In genomic region chr6:70151616-70152015, GRCh38 we compare ENCODE assay signal across 28 cellular contexts.
DNase-seq lines count a peak whose midpoint lies in the region; ATAC-seq and TF ChIP-seq lines count a peak whose summit lies in the region.
"Had no signal": no experiment of that assay in that cellular context is flagged by ENCODE, and none has a peak within 500 bp of the region (broad histone marks: within the 10 kb centered on the region; RNA-seq: fewer than 3 reads in every experiment).

No MANE protein-coding gene starts in this region.

- H2AFZ ChIP-seq in GM23248 (no peak overlapping the region), osteoblast (ENCODE audit: low read length) (no peak overlapping the region)
- H2AFZ ChIP-seq: GM23338, PC-9 had no signal

- H3K27me3 ChIP-seq in GM23248 (replicated peaks; ENCODE audit: insufficient read depth): peaks cover 13% of the 10 kb centered on the region; the same call in 1 of the 2 replicates
- H3K27me3 ChIP-seq in ascending aorta: no peaks in the 10 kb centered on the region
- H3K27me3 ChIP-seq in osteoblast (ENCODE audit: insufficient read depth, low read length): no peaks in the 10 kb centered on the region
- H3K27me3 ChIP-seq: colonic mucosa, sigmoid colon, upper lobe of left lung had no signal

- DNase-seq in GM23248 (peak; percentile 38), NCI-H82 (lab: John Stamatoyannopoulos, UW) (peak; percentile 79), astrocyte of the spinal cord (ENCODE audit: low read depth, low spot score) (peak; percentile 5), myocyte (ENCODE audit: low read depth) (peak; percentile 93), ascending aorta (ENCODE audit: low spot score in 2 of 2) (no peak), COLO668 (lab: John Stamatoyannopoulos, UW; ENCODE audit: unreplicated experiment) (no peak), osteoblast (ENCODE audit: insufficient read length, low spot score, missing footprints) (no peak)
- DNase-seq: activated CD4-positive, alpha-beta T cell treated with anti-CD3 and anti-CD28 coated beads for 36 hours; activated T-cell treated with anti-CD3 and anti-CD28 coated beads for 4 hours; CD8-positive, alpha-beta memory T cell; colonic mucosa; DMS79; effector CD8-positive, alpha-beta T cell; GF-D8; islet precursor cell; midbrain; natural killer cell; NCI-H1092 treated with DMSO at 0.1 percent for 48 hours; NCI-H1694 treated with DMSO at 0.1 percent for 48 hours; nucleus accumbens; PC-9; sigmoid colon; upper lobe of left lung had no signal

- intact Hi-C loops in ascending aorta (cut with DNase I): no loop called here

- H3K4me3 ChIP-seq in GM23248: no peak overlapping the region
- no peak overlapping the region for H3K4me3 ChIP-seq in astrocyte of the spinal cord (ENCODE audit: low read depth, low read length)
- no peak overlapping the region for H3K4me3 ChIP-seq in ascending aorta
- no peak overlapping the region for H3K4me3 ChIP-seq in osteoblast (ENCODE audit: insufficient read depth, low read length)
- H3K4me3 ChIP-seq: colonic mucosa, GM23338, PC-9, sigmoid colon, upper lobe of left lung had no signal

- H3K79me2 ChIP-seq in GM23248 (ENCODE audit: insufficient read depth): no peaks in the 10 kb centered on the region
- H3K79me2 ChIP-seq in osteoblast (ENCODE audit: insufficient read depth, low read length): no peaks in the 10 kb centered on the region

- H3K4me2 ChIP-seq in GM23248 (ENCODE audit: unreplicated experiment) (no peak overlapping the region), osteoblast (ENCODE audit: insufficient read depth, low read length) (no peak overlapping the region)
- H3K4me2 ChIP-seq: GM23338, PC-9 had no signal

- WGBS in GM23248 (ENCODE audit: low coverage in 1 of 2, low lambda C conversion rate in 2 of 2, missing lambda C conversion rate in 2 of 2), 2 experiments: 46 to 47% methylated on average over 2 of the region's 2 CpGs

- no peak for ATAC-seq in HG03025 (IDR thresholded peaks at IDR 0.05; ENCODE audit: low FRiP score, unreplicated experiment)
- ATAC-seq: activated CD4-positive, alpha-beta T cell treated with anti-CD3 and anti-CD28 coated beads for 36 hours; activated naive CD4-positive, alpha-beta T cell treated with anti-CD3 and anti-CD28 coated beads, Interleukin-2, amount 50 U/mL, for 72 hours; GM23338; natural killer cell; Right ventricle myocardium inferior; stimulated activated memory B cell treated with anti-CD40 and anti-IgM and Interleukin-4, amounts not matched to agents 10 μg/mL and 1 μg/mL and 100 μg/mL, for 72 hours had no signal

- H3K36me3 ChIP-seq in GM23248 (ENCODE audit: low read depth) (no peaks in the 10 kb centered on the region), ascending aorta (no peaks in the 10 kb centered on the region), osteoblast (ENCODE audit: insufficient read depth, low read length) (no peaks in the 10 kb centered on the region)
- H3K36me3 ChIP-seq: colonic mucosa, sigmoid colon, upper lobe of left lung had no signal

- no peaks in the 10 kb centered on the region for H3K9me2 ChIP-seq in GM23248 (ENCODE audit: insufficient read depth)

- no peaks in the 10 kb centered on the region for H3K4me1 ChIP-seq in GM23248 (ENCODE audit: insufficient read depth)
- H3K4me1 ChIP-seq in ascending aorta: no peaks in the 10 kb centered on the region
- H3K4me1 ChIP-seq in osteoblast (ENCODE audit: insufficient read depth, low read length): no peaks in the 10 kb centered on the region
- H3K4me1 ChIP-seq: colonic mucosa, sigmoid colon, upper lobe of left lung had no signal

- no peak overlapping the region for H3K9ac ChIP-seq in GM23248

- H3K27ac ChIP-seq in GM23248: no peak overlapping the region
- H3K27ac ChIP-seq in ascending aorta: no peak overlapping the region
- no peak overlapping the region for H3K27ac ChIP-seq in osteoblast (ENCODE audit: low read depth, low read length)
- H3K27ac ChIP-seq: colonic mucosa, PC-9, sigmoid colon, upper lobe of left lung had no signal

- no peaks in the 10 kb centered on the region for H3F3A ChIP-seq in GM23248 (ENCODE audit: insufficient read depth)

- no peak for TF ChIP-seq CTCF in astrocyte of the spinal cord (IDR thresholded peaks at IDR 0.05; ENCODE audit: low read depth, low read length)
- TF ChIP-seq CTCF in ascending aorta (IDR thresholded peaks at IDR 0.05): no peak
- TF ChIP-seq CTCF in osteoblast (IDR thresholded peaks at IDR 0.05; ENCODE audit: extremely low read depth, low read depth, low read length): no peak

- H3K9me3 ChIP-seq in GM23248 (ENCODE audit: low read depth): no peaks in the 10 kb centered on the region
- no peaks in the 10 kb centered on the region for H3K9me3 ChIP-seq in ascending aorta
- H3K9me3 ChIP-seq in osteoblast (ENCODE audit: low read depth, low read length): no peaks in the 10 kb centered on the region
- H3K9me3 ChIP-seq: colonic mucosa, sigmoid colon, upper lobe of left lung had no signal

- in situ Hi-C loops in GM23248 (cut with MboI) (no loop called here), astrocyte of the spinal cord (cut with HindIII; ENCODE audit: low sequenced_read_pairs) (no loop called here)

- H4K20me1 ChIP-seq in GM23248 (ENCODE audit: insufficient read depth): no peaks in the 10 kb centered on the region
- no peaks in the 10 kb centered on the region for H4K20me1 ChIP-seq in osteoblast (ENCODE audit: insufficient read depth, low read length)

Comparison
In these comparisons a context has a peak if more than half of its experiments do, and no peak if none do; other contexts are left out.
1. DNase-seq: peak in GM23248 (single experiment), NCI-H82 (single experiment), astrocyte of the spinal cord (single experiment) and myocyte (single experiment); none in ascending aorta (0 of 2), COLO668 (single experiment) and osteoblast (single experiment).